Comparison of ENCODE assay signal across 8 cellular contexts in the genomic region with DNA sequence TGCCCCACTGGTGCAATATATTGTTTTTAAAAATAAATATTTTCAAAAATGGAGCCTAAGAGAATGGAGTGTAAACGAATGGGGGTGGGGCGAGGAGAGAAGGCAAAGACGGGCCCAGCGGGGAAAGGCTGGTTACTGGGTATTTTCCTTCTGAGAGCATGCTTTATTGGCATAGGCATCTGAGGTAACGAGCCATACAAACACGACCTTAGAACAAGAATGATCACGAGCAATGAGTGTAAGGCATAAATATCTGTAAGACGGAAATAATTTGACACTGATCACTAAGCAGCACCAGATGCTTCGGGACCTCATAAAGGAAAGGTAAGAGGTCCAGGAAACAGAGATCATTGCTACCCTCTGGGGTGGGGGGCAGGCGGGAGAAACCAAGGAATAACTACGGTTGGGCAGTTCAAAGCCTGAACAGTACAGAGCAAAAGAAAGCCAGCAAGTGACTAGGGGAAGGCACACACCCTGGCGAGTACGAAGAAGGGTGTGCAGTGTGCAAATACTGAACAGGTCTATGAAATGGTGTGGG. TPM values are rescaled to one million over a fixed set of nuclear protein-coding genes. Genes with fewer than 3 reads are reported as not detected.
DNase-seq lines count a peak whose midpoint lies in the region; ATAC-seq and TF ChIP-seq lines count a peak whose summit lies in the region.

No MANE protein-coding gene starts in this region.

- no peaks in the 10 kb centered on the region for H3K9me3 ChIP-seq in CD4-positive, alpha-beta T cell (ENCODE audit: control insufficient read depth, low read length)
- H3K9me3 ChIP-seq in HEK293 (ENCODE audit: control insufficient read depth, insufficient read depth, low read depth, low read length) (no peaks in the 10 kb centered on the region), PC-9 (ENCODE audit: insufficient read depth, low read depth) (no peaks in the 10 kb centered on the region), upper lobe of right lung (no peaks in the 10 kb centered on the region)

- peak in 1 of 10 experiments; percentile 1 for DNase-seq in CD4-positive, alpha-beta T cell
- DNase-seq in PC-9 (peak; percentile 22 to 68), lower leg skin (ENCODE audit: low spot score in 2 of 2) (peak in 1 of 2 donors; percentile 14), upper lobe of right lung (no peak)

- peaks cover 20% of the 10 kb centered on the region; the same call in 1 of the 2 replicates for H3F3A ChIP-seq in PC-9 (ENCODE audit: insufficient read depth, low read depth)

- peak overlapping the region; percentile 85 for H2AFZ ChIP-seq in PC-9

- intact Hi-C loops in CD4-positive, alpha-beta T cell (cut with DNase I, micrococcal nuclease) = no loop called here
- intact Hi-C loops in PC-9 (cut with micrococcal nuclease; ENCODE audit: unreplicated experiment) (no loop called here), lower leg skin (cut with DNase I; ENCODE audit: low total_unique reads) (no loop called here), upper lobe of right lung (cut with DNase I) (no loop called here)

- peaks cover 31% of the 10 kb centered on the region for H3K4me1 Mint-ChIP-seq in CD4-positive, alpha-beta T cell (ENCODE audit: low read depth)

- H3K27me3 Mint-ChIP-seq in CD4-positive, alpha-beta T cell = no peaks in the 10 kb centered on the region

- TF ChIP-seq CTCF in CD4-positive, alpha-beta T cell (IDR thresholded peaks at IDR 0.05) = no peak
- TF ChIP-seq CTCF in HEK293 (tag by site-specific recombination; IDR thresholded peaks at IDR 0.05) = no peak
- TF ChIP-seq CTCF in PC-9 (conservative IDR thresholded peaks at IDR 0.05) = no peak
- TF ChIP-seq CTCF in lower leg skin (IDR thresholded peaks at IDR 0.05) = no peak
- TF ChIP-seq CTCF in upper lobe of right lung (IDR thresholded peaks at IDR 0.05) = no peak

- no peak overlapping the region for H3K27ac Mint-ChIP-seq in CD4-positive, alpha-beta T cell

- peak overlapping the region; percentile 96 for H3K4me3 ChIP-seq in HEK293 (ENCODE audit: low read depth, low read length)
- peak overlapping the region; percentile 73 for H3K4me3 ChIP-seq in PC-9
- peak overlapping the region; percentile 91 for H3K4me3 ChIP-seq in lower leg skin (ENCODE audit: low read depth, poor library complexity, severe bottlenecking)
- peak overlapping the region; percentile 83 for H3K4me3 ChIP-seq in upper lobe of right lung

- CTCF ChIA-PET in CD4-positive, alpha-beta T cell (lab: Charles Lee) = interaction anchor here (0.9 to 3.4 kb wide), 5 partner anchors 63 to 548 kb away, joined by 3 to 148 read pairs (median 16); a partner anchor contains a TSS
- CTCF ChIA-PET in HEK293 (lab: Yijun Ruan, JAX) = interaction anchor here (0.6 to 15.2 kb wide), 10 partner anchors 9 to 950 kb away, joined by 3 to 361 read pairs (median 6); a partner anchor contains a TSS
- CTCF ChIA-PET in PC-9 (lab: Charles Lee) = no interaction called here

- peaks cover 14% of the 10 kb centered on the region for H3K36me3 Mint-ChIP-seq in CD4-positive, alpha-beta T cell (ENCODE audit: low read depth)

- H3K4me2 ChIP-seq in PC-9 = peak overlapping the region; percentile 95

- 0 out of 2 replicates have a peak, but pooled peaks cover 3% of the 10 kb centered on the region for H4K20me1 ChIP-seq in PC-9 (ENCODE audit: insufficient read depth)

- no peak for TF ChIP-seq POLR2A in lower leg skin (IDR thresholded peaks at IDR 0.05)

- no peak for ATAC-seq in CD4-positive, alpha-beta T cell (ENCODE audit: poor library complexity)
- ATAC-seq in upper lobe of right lung = no peak
- ATAC-seq in HG03135 (IDR thresholded peaks at IDR 0.05; ENCODE audit: unreplicated experiment) = no peak
- no peak for ATAC-seq in HG03196 (IDR thresholded peaks at IDR 0.05; ENCODE audit: unreplicated experiment)

- no peaks in the 10 kb centered on the region for H3K27me3 ChIP-seq in CD4-positive, alpha-beta T cell (ENCODE audit: control insufficient read depth, insufficient read depth, low read length)
- H3K27me3 ChIP-seq in PC-9 (ENCODE audit: insufficient read depth, low read depth) (no peaks in the 10 kb centered on the region), upper lobe of right lung (no peaks in the 10 kb centered on the region)

- 1 to 2% methylated on average over 13 of the region's 13 CpGs for WGBS in lower leg skin, 2 donors

- no peaks in the 10 kb centered on the region for H3K9me2 ChIP-seq in PC-9 (ENCODE audit: insufficient read depth)

- H3K79me2 ChIP-seq in PC-9 (ENCODE audit: low read depth) = peaks cover 56% of the 10 kb centered on the region

- H3K36me3 ChIP-seq in HEK293 (ENCODE audit: control insufficient read depth in 2 of 2, insufficient read depth in 1 of 2, low read length in 2 of 2) (no peaks in the 10 kb centered on the region), PC-9 (ENCODE audit: low read depth) (no peaks in the 10 kb centered on the region), upper lobe of right lung (no peaks in the 10 kb centered on the region)

- peak overlapping the region; percentile 97 for H3K27ac ChIP-seq in CD4-positive, alpha-beta T cell (ENCODE audit: low read depth, low read length)
- H3K27ac ChIP-seq in HEK293 (ENCODE audit: extremely low read depth, low read depth, low read length) (peak overlapping the region; percentile 93), PC-9 (peak overlapping the region; percentile 62), cingulate gyrus (ENCODE audit: low read depth, low read length) (peak overlapping the region; percentile 89), upper lobe of right lung (peak overlapping the region; percentile 82)

- H3K4me3 Mint-ChIP-seq in CD4-positive, alpha-beta T cell = no peak overlapping the region

- TSS peak; percentile 37 for BruUV-seq in PC-9 (replicated peaks; lab: Mats Ljungman, UMichigan)

- POLR2A ChIA-PET in CD4-positive, alpha-beta T cell (lab: Charles Lee) = interaction anchor here (1.5 to 3.0 kb wide), 2 partner anchors 100 to 312 kb away, joined by 4 to 18 read pairs; no protein-coding TSS in a partner anchor
- POLR2A ChIA-PET in HEK293 (lab: Yijun Ruan, JAX) (interaction anchor here (1.2 to 2.6 kb wide), 5 partner anchors 17 to 337 kb away, joined by 4 to 8 read pairs (median 5); no protein-coding TSS in a partner anchor), PC-9 (lab: Charles Lee; ENCODE audit: unreplicated experiment) (interaction anchor here (0.7 kb wide), 1 partner anchor 9 kb away, joined by 3 read pairs; no protein-coding TSS in a partner anchor)

- H3K4me1 ChIP-seq in HEK293 (ENCODE audit: control insufficient read depth, insufficient read depth, low read length) (peaks cover 17% of the 10 kb centered on the region), PC-9 (replicated peaks; ENCODE audit: insufficient read depth) (peaks cover 32% of the 10 kb centered on the region), upper lobe of right lung (peaks cover 23% of the 10 kb centered on the region)

- no peaks in the 10 kb centered on the region for H3K9me3 Mint-ChIP-seq in CD4-positive, alpha-beta T cell

TF ChIP-seq in HEK293, 187 proteins besides CTCF, POLR2A, EP300 and RAD21 (continues in another document):
- TF ChIP-seq, protein P1, sequence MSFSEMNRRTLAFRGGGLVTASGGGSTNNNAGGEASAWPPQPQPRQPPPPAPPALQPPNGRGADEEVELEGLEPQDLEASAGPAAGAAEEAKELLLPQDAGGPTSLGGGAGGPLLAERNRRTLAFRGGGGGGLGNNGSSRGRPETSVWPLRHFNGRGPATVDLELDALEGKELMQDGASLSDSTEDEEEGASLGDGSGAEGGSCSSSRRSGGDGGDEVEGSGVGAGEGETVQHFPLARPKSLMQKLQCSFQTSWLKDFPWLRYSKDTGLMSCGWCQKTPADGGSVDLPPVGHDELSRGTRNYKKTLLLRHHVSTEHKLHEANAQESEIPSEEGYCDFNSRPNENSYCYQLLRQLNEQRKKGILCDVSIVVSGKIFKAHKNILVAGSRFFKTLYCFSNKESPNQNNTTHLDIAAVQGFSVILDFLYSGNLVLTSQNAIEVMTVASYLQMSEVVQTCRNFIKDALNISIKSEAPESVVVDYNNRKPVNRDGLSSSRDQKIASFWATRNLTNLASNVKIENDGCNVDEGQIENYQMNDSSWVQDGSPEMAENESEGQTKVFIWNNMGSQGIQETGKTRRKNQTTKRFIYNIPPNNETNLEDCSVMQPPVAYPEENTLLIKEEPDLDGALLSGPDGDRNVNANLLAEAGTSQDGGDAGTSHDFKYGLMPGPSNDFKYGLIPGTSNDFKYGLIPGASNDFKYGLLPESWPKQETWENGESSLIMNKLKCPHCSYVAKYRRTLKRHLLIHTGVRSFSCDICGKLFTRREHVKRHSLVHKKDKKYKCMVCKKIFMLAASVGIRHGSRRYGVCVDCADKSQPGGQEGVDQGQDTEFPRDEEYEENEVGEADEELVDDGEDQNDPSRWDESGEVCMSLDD (tag by site-specific recombination; IDR thresholded peaks at IDR 0.05) = no peak
- TF ChIP-seq ZNF660 (tag by site-specific recombination; IDR thresholded peaks at IDR 0.05) = 0 out of 2 replicates have a peak, but pooled peaks have one; percentile 9
- TF ChIP-seq ZNF214 (tag by site-specific recombination; IDR thresholded peaks at IDR 0.05; ENCODE audit: borderline replicate concordance) = no peak
- peak; percentile 64 for TF ChIP-seq ZNF366 (tag by site-specific recombination; conservative IDR thresholded peaks at IDR 0.05)
- TF ChIP-seq KLF8 (tag by site-specific recombination; IDR thresholded peaks at IDR 0.05) = peak; percentile 29; the same call in 1 of the 2 replicates
- TF ChIP-seq ZNF501 (tag by site-specific recombination; IDR thresholded peaks at IDR 0.05) = no peak
- 0 out of 2 replicates have a peak, but pooled peaks have one; percentile 12 for TF ChIP-seq KLF10 (tag by site-specific recombination; IDR thresholded peaks at IDR 0.05)
- TF ChIP-seq ZNF24 (tag by site-specific recombination; IDR thresholded peaks at IDR 0.05) = no peak
- TF ChIP-seq, protein P2, sequence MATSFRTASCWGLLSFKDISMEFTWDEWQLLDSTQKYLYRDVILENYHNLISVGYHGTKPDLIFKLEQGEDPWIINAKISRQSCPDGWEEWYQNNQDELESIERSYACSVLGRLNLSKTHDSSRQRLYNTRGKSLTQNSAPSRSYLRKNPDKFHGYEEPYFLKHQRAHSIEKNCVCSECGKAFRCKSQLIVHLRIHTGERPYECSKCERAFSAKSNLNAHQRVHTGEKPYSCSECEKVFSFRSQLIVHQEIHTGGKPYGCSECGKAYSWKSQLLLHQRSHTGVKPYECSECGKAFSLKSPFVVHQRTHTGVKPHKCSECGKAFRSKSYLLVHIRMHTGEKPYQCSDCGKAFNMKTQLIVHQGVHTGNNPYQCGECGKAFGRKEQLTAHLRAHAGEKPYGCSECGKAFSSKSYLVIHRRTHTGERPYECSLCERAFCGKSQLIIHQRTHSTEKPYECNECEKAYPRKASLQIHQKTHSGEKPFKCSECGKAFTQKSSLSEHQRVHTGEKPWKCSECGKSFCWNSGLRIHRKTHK (tag by site-specific recombination; IDR thresholded peaks at IDR 0.05) = no peak

RNA-seq across cellular contexts. Expression of a gene that starts 1.0 kb away (rescaled TPM):
- total RNA-seq in CD4-positive, alpha-beta T cell = 10 to 100 TPM; 73.4 to 81.5 TPM
- total RNA-seq in PC-9 (2021) (30.3 and 45.1 TPM in 2 replicates), lower leg skin (10 to 100 TPM in 3 of 4 donors, 1 to 10 TPM in 1; 10.0 to 20.3 (median 15.3) TPM), upper lobe of right lung (72.0 TPM)

RNA-seq across cellular contexts. Expression of a gene that starts 12.4 kb away (rescaled TPM):
- total RNA-seq in CD4-positive, alpha-beta T cell = under 1 TPM; 0.25 to 0.53 TPM
- total RNA-seq in PC-9 (2021) (1.4 and 1.5 TPM in 2 replicates), lower leg skin (1 to 10 TPM in 1 of 4 donors, under 1 TPM in 3; 0.46 to 1.0 (median 0.68) TPM), upper lobe of right lung (1.1 TPM)
